Comparison of ENCODE assay signal across 2 cellular contexts in the genomic region with DNA sequence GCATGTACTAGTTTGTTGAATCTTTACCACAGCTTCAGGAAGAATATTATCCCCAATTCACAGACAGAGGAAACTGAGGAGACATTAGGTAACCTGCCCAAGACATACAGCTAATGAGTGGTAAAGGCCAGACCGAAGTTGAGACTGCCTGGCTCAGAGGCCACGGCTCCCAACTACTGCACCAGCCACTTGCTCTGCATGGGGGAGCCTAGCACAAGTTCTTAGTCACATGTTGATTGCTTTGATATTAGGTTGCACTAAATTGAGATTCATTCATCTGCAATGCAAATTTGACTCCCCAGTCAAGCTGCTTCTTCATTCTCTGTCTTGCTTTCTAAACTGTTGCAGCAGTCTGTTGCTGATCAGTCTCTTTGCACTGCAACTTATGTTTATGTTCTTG.
TF ChIP-seq lines count a peak whose summit lies in the region.

No MANE protein-coding gene starts in this region.

TF ChIP-seq in GM23338, 12 proteins besides CTCF, POLR2A, EP300 and RAD21 (continues in another document):
- TF ChIP-seq CREB1 (CRISPR knock-in tag; IDR thresholded peaks at IDR 0.05; ENCODE audit: low read depth) (no peak), ZNF114 (CRISPR knock-in tag; IDR thresholded peaks at IDR 0.05) (no peak), STAT1 (IDR thresholded peaks at IDR 0.05; ENCODE audit: unreplicated experiment) (no peak), POLR2AphosphoS5 (IDR thresholded peaks at IDR 0.05; ENCODE audit: low read depth) (no peak), NANOG (IDR thresholded peaks at IDR 0.05; ENCODE audit: borderline replicate concordance) (no peak), EZH2 (IDR thresholded peaks at IDR 0.05; ENCODE audit: low read depth, unreplicated experiment) (no peak), JUNB (IDR thresholded peaks at IDR 0.05; ENCODE audit: unreplicated experiment) (no peak), EZH2phosphoT487 (IDR thresholded peaks at IDR 0.05; ENCODE audit: unreplicated experiment) (no peak)
- TF ChIP-seq, protein P1, sequence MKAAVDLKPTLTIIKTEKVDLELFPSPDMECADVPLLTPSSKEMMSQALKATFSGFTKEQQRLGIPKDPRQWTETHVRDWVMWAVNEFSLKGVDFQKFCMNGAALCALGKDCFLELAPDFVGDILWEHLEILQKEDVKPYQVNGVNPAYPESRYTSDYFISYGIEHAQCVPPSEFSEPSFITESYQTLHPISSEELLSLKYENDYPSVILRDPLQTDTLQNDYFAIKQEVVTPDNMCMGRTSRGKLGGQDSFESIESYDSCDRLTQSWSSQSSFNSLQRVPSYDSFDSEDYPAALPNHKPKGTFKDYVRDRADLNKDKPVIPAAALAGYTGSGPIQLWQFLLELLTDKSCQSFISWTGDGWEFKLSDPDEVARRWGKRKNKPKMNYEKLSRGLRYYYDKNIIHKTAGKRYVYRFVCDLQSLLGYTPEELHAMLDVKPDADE (IDR thresholded peaks at IDR 0.05) = no peak
- TF ChIP-seq, protein P2, sequence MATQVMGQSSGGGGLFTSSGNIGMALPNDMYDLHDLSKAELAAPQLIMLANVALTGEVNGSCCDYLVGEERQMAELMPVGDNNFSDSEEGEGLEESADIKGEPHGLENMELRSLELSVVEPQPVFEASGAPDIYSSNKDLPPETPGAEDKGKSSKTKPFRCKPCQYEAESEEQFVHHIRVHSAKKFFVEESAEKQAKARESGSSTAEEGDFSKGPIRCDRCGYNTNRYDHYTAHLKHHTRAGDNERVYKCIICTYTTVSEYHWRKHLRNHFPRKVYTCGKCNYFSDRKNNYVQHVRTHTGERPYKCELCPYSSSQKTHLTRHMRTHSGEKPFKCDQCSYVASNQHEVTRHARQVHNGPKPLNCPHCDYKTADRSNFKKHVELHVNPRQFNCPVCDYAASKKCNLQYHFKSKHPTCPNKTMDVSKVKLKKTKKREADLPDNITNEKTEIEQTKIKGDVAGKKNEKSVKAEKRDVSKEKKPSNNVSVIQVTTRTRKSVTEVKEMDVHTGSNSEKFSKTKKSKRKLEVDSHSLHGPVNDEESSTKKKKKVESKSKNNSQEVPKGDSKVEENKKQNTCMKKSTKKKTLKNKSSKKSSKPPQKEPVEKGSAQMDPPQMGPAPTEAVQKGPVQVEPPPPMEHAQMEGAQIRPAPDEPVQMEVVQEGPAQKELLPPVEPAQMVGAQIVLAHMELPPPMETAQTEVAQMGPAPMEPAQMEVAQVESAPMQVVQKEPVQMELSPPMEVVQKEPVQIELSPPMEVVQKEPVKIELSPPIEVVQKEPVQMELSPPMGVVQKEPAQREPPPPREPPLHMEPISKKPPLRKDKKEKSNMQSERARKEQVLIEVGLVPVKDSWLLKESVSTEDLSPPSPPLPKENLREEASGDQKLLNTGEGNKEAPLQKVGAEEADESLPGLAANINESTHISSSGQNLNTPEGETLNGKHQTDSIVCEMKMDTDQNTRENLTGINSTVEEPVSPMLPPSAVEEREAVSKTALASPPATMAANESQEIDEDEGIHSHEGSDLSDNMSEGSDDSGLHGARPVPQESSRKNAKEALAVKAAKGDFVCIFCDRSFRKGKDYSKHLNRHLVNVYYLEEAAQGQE (IDR thresholded peaks at IDR 0.05; ENCODE audit: unreplicated experiment) = no peak

TF ChIP-seq in K562, 482 proteins besides CTCF, POLR2A, EP300 and RAD21:
- TF ChIP-seq RBM25 (IDR thresholded peaks at IDR 0.05; ENCODE audit: low read depth, low read length, severe bottlenecking) (peak; percentile 32), PTRF (tag; IDR thresholded peaks at IDR 0.05) (no peak)
